22 cellular contexts compared by ENCODE assay signal in the genomic region with DNA sequence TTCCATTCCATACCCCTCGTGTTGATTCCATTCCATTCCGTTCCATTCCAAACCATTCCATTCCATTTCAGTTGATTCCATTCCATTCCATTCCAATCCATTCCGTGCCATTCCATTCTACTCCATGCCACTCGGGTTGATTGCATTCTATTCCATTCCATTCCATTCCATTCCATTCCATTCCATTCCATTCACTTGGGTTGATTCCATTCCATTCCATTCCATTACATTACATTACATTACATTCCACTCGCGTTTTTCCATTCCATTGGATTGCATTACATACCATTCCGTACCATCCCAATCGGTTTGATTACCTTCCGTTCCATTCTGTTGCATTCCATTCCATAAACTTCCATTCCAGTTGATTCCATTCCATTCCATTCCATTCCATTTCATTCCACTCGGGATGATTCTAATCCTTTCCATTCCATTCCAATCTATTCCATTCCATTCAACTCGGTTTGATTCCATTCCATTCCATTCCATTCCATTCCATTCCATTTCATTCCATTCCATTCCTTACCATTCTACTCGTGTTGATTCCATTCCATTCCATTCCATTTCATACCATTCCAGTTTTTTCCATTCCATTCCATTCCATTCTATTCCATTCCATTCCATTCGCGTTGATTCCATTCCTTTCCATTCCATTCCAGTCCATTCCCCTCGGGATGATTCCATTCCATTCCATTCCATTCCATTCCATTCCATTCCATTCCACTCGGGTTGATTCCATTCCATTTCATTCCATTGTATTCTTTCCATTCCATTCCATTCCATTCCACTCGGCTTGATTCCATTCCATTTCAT.
"Had no signal": no experiment of that assay in that cellular context is flagged by ENCODE, and none has a peak within 500 bp of the region (broad histone marks: within the 10 kb centered on the region; RNA-seq: fewer than 3 reads in every experiment).

No MANE protein-coding gene starts in this region.

- H3K4me1 ChIP-seq: heart right ventricle, vagina had no signal

- H3K36me3 ChIP-seq: heart right ventricle, thoracic aorta, vagina had no signal

- DNase-seq: activated B cell treated with CpG ODN at 0.5 μM for 24 hours; activated CD4-positive, alpha-beta T cell treated with anti-CD3 and anti-CD28 coated beads for 36 hours; activated CD4-positive, alpha-beta T cell treated with anti-CD3 and anti-CD28 coated beads, Interleukin-2, amount 50 U/mL, for 4 hours; activated CD8-positive, alpha-beta memory T cell treated with anti-CD3 and anti-CD28 coated beads for 24 hours; activated CD8-positive, alpha-beta memory T cell treated with anti-CD3 and anti-CD28 coated beads, Interleukin-2, amount 50 U/mL, for 48 hours; activated naive CD4-positive, alpha-beta T cell treated with anti-CD3 and anti-CD28 coated beads for 36 hours; activated naive CD8-positive, alpha-beta T cell treated with anti-CD3 and anti-CD28 coated beads, Interleukin-2, amount 10 ng/mL, durations not matched to agents 7 days and 5 days; activated T-cell treated with anti-CD3 and anti-CD28 coated beads, Interleukin-2, amount 50 U/mL, for 4 hours; amniotic stem cell; cerebellar nuclear complex; endodermal cell; heart right ventricle; left colon; naive B cell; posterior cingulate gyrus; stimulated activated CD4-positive, alpha-beta T cell treated with anti-CD3 and anti-CD28 coated beads, Interleukin-2, amount 100 ng/mL, for 48 hours; stimulated activated CD8-positive, alpha-beta memory T cell treated with anti-CD3 and anti-CD28 coated beads, Interleukin-4, amount 100 ng/mL, for 48 hours; stimulated activated naive B cell treated with anti-CD40 and anti-IgM and Interleukin-4, amounts not matched to agents 10 μg/mL and 1 μg/mL and 100 μg/mL, for 72 hours had no signal

- H3K27me3 ChIP-seq: heart right ventricle, vagina had no signal

- H3K27ac ChIP-seq: coronary artery, epithelial cell of prostate, heart right ventricle, thoracic aorta, vagina had no signal

- ATAC-seq: activated CD4-positive, alpha-beta T cell treated with anti-CD3 and anti-CD28 coated beads for 36 hours; left colon; stimulated activated naive B cell treated with anti-CD40 and anti-IgM and Interleukin-4, amounts not matched to agents 10 μg/mL and 1 μg/mL and 100 μg/mL, for 72 hours had no signal

- H3K4me3 ChIP-seq: coronary artery, heart right ventricle, thoracic aorta, vagina had no signal
